In genomic region chr12:124733086-124733485, GRCh38 we compare ENCODE assay signal across 1 cellular context.
TF ChIP-seq lines count a peak whose summit lies in the region.

No MANE protein-coding gene starts in this region.

TF ChIP-seq in HepG2, 621 proteins besides CTCF, POLR2A, EP300 and RAD21 (continued from another document):
- TF ChIP-seq ZXDC (CRISPR knock-in tag; IDR thresholded peaks at IDR 0.05) (0 out of 2 replicates have a peak, but pooled peaks have one; percentile 46), JUND (CRISPR knock-in tag; IDR thresholded peaks at IDR 0.05) (no peak), ZNF720 (CRISPR knock-in tag; IDR thresholded peaks at IDR 0.05) (no peak), ZNF773 (CRISPR knock-in tag; IDR thresholded peaks at IDR 0.05; ENCODE audit: borderline replicate concordance) (no peak)
